ENCODE assay signal across 12 cellular contexts in the genomic region with DNA sequence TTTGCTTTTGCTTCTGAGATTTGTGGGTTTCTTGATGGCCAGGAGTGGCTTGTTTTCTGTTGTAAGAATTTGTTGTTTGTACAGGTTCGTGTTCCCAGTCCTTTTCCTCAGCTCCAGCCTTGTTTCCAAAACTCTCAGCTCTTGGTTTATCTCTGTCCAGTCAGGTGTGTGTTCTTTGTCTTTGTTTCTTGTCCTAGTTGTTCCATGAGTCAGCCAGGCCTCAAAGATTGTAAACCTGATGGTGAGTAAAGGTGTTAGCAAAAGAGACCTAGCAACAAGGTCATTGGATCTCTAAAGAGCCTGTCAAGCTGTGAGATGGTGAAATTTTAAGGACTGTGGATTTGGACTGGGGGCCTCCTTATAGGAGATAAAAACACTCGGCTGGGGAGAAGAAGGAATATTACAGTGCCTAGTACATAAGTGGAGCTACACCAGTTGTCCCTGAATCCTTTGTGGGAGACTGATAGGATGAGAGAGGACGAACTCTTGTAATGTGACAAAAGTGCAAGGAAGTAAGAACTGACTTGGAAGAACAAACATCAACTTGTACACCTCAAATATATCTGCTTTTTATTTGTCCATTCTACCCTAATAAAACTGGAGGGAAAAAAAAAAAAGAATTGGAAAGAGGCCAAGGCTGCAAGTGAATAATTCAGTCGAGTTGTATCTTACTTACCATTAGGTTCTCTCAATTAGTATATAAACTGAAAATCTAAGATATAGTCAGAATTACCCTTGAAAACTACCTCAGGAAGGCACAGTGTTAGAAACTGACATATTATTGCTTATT. TPM values are rescaled to one million over a fixed set of nuclear protein-coding genes. Genes with fewer than 3 reads are reported as not detected.
DNase-seq lines count a peak whose midpoint lies in the region; ATAC-seq and TF ChIP-seq lines count a peak whose summit lies in the region.
"Had no signal": no experiment of that assay in that cellular context is flagged by ENCODE, and none has a peak within 500 bp of the region (broad histone marks: within the 10 kb centered on the region; RNA-seq: fewer than 3 reads in every experiment).

No MANE protein-coding gene starts in this region.

- H3K4me3 ChIP-seq in body of pancreas: no peak overlapping the region
- H3K4me3 ChIP-seq in naive thymus-derived CD4-positive, alpha-beta T cell (ENCODE audit: low read length): peak overlapping the region; percentile 68

- peak overlapping the region; percentile 63 for H3K27ac ChIP-seq in C4-2B
- H3K27ac ChIP-seq in body of pancreas: peak overlapping the region; percentile 63 to 74 (median 66)
- H3K27ac ChIP-seq in naive thymus-derived CD4-positive, alpha-beta T cell (ENCODE audit: low read depth, low read length): peak overlapping the region; percentile 69

- POLR2A ChIA-PET in naive thymus-derived CD4-positive, alpha-beta T cell (lab: Charles Lee): interaction anchor here (0.5 to 33.2 kb wide), 7 partner anchors 9 to 290 kb away, joined by 3 to 862 read pairs (median 5); a partner anchor contains a TSS

- 30 to 37% methylated on average over 4 of the region's 4 CpGs for WGBS in body of pancreas, 2 donors

- in situ Hi-C loops in G401 (cut with HindIII; ENCODE audit: low sequenced_read_pairs): no loop called here

- no peaks in the 10 kb centered on the region for H3K9me3 Mint-ChIP-seq in naive thymus-derived CD4-positive, alpha-beta T cell
- H3K9me3 Mint-ChIP-seq: CD14-positive monocyte had no signal

- CTCF ChIA-PET in naive thymus-derived CD4-positive, alpha-beta T cell (lab: Charles Lee): interaction anchor here (0.7 to 15.5 kb wide), 6 partner anchors 8 to 292 kb away, joined by 3 to 673 read pairs (median 32); a partner anchor contains a TSS

- intact Hi-C loops in body of pancreas (cut with DNase I): loop anchor here (5.0 kb wide), 1 partner anchor 292 kb away; no protein-coding TSS in a partner anchor
- intact Hi-C loops in naive thymus-derived CD4-positive, alpha-beta T cell (cut with micrococcal nuclease): loop anchor here (1.0 to 10.0 kb wide), 18 partner anchors 20 to 892 kb away; a partner anchor contains a TSS

- H3K36me3 ChIP-seq in body of pancreas (replicated peaks in 1 of 2; ENCODE audit: insufficient read depth in 1 of 2, low read depth in 2 of 2): no peaks in the 10 kb centered on the region
- H3K36me3 ChIP-seq in naive thymus-derived CD4-positive, alpha-beta T cell (ENCODE audit: control insufficient read depth in 2 of 3, insufficient read depth in 3 of 3, low read length in 3 of 3): peaks cover 1 to 10% (median 10%) of the 10 kb centered on the region in 3 experiments

- H3K27ac Mint-ChIP-seq in naive thymus-derived CD4-positive, alpha-beta T cell: peak overlapping the region; percentile 90 to 98 (median 91)
- H3K27ac Mint-ChIP-seq: CD14-positive monocyte had no signal

- H3K4me1 Mint-ChIP-seq in naive thymus-derived CD4-positive, alpha-beta T cell: peaks cover 63 to 99% (median 88%) of the 10 kb centered on the region in 7 donors

- TF ChIP-seq CTCF in C4-2B (conservative IDR thresholded peaks at IDR 0.05) (no peak), body of pancreas (IDR thresholded peaks at IDR 0.05) (no peak)

- peaks cover 0 to 5% (median 0%) of the 10 kb centered on the region in 5 donors for H3K27me3 Mint-ChIP-seq in naive thymus-derived CD4-positive, alpha-beta T cell

- DNase-seq in HT-29 (ENCODE audit: low spot score) (peak; percentile 78), body of pancreas (peak; percentile 24 to 75 (median 51)), G401 (ENCODE audit: low spot score) (no peak), RPMI8226 (no peak), HCEC 1CT (no peak)
- DNase-seq in naive thymus-derived CD4-positive, alpha-beta T cell: no peak
- DNase-seq: effector CD8-positive, alpha-beta T cell; NCI-H226; Right ventricle myocardium superior had no signal

- no peak for TF ChIP-seq POLR2A in body of pancreas (IDR thresholded peaks at IDR 0.05)

- peaks cover 62% of the 10 kb centered on the region for H3K4me1 ChIP-seq in body of pancreas
- H3K4me1 ChIP-seq in naive thymus-derived CD4-positive, alpha-beta T cell (ENCODE audit: control insufficient read depth in 2 of 2, insufficient read depth in 2 of 2, low read length in 2 of 2): peaks cover 61% of the 10 kb centered on the region in 2 donors

- ATAC-seq in body of pancreas (peak; percentile 73), GM21528 (IDR thresholded peaks at IDR 0.05; ENCODE audit: low FRiP score, unreplicated experiment) (no peak)
- no peak for ATAC-seq in naive thymus-derived CD4-positive, alpha-beta T cell

- H3K36me3 Mint-ChIP-seq in naive thymus-derived CD4-positive, alpha-beta T cell: peaks cover 9 to 32% (median 17%) of the 10 kb centered on the region in 5 donors
- H3K36me3 Mint-ChIP-seq: CD14-positive monocyte had no signal

- H3K9me3 ChIP-seq in body of pancreas: no peaks in the 10 kb centered on the region
- H3K9me3 ChIP-seq in naive thymus-derived CD4-positive, alpha-beta T cell (ENCODE audit: control insufficient read depth in 2 of 3, low read length in 3 of 3): no peaks in the 10 kb centered on the region

- no peaks in the 10 kb centered on the region for H3K27me3 ChIP-seq in body of pancreas
- no peaks in the 10 kb centered on the region for H3K27me3 ChIP-seq in naive thymus-derived CD4-positive, alpha-beta T cell (ENCODE audit: control insufficient read depth in 2 of 2, insufficient read depth in 2 of 2, low read length in 2 of 2)

- peak overlapping the region; percentile 41 to 96 (median 86) for H3K4me3 Mint-ChIP-seq in naive thymus-derived CD4-positive, alpha-beta T cell
- H3K4me3 Mint-ChIP-seq: CD14-positive monocyte had no signal

RNA-seq across cellular contexts. Expression of a gene that starts 37.1 kb away (rescaled TPM):
- total RNA-seq in HT-29 (2014; rRNA removed; shearing (Covaris generic)): 147 and 155 TPM in 2 replicates
- 100 to 1,000 TPM in 1 of 2 donors, 10 to 100 TPM in 1; 90.0 to 210 TPM for total RNA-seq in body of pancreas
- 100 to 1,000 TPM in 4 of 5 experiments, 10 to 100 TPM in 1; 13.1 to 179 (median 135) TPM for total RNA-seq in naive thymus-derived CD4-positive, alpha-beta T cell
- 100 to 1,000 TPM in 1 of 2 donors, 10 to 100 TPM in 1; 98.9 to 102 TPM for polyA plus RNA-seq in naive thymus-derived CD4-positive, alpha-beta T cell
- total RNA-seq in G401 (2014; rRNA removed; shearing (Covaris generic)): 8.2 and 9.3 TPM in 2 replicates

Comparison
In these comparisons a context has a peak if more than half of its experiments do, and no peak if none do; other contexts are left out.
1. DNase-seq: peak in HT-29 (single experiment) and body of pancreas (4 of 4); none in naive thymus-derived CD4-positive, alpha-beta T cell (0 of 9), G401 (single experiment), RPMI8226 (single experiment) and HCEC 1CT (single experiment).
2. Peak in every context shown above with its lines, with median percentiles within 50 percentile points of each other: H3K27ac ChIP-seq.